ENCODE assay signal across 25 cellular contexts in the genomic region with DNA sequence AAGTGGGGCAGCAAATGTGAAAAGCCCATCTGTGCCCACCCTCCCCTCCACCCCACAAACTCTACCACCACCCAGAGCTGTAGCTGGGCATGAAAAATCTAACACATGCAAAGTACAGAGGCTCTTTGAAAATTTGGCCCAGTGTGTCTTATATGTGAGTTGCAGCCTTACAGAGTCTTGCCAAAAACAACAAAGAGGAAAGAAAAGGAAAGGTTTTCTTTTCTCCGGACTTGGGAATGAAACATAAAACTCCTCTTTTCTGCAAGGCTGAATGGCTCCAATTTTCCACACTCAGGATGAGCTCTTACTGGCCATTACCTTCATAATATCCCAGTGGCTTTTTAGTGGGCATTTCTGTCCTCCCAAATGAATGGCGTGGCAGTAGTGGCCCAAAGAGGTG. TPM values are rescaled to one million over a fixed set of nuclear protein-coding genes. Genes with fewer than 3 reads are reported as not detected.
DNase-seq lines count a peak whose midpoint lies in the region; ATAC-seq and TF ChIP-seq lines count a peak whose summit lies in the region.
"Had no signal": no experiment of that assay in that cellular context is flagged by ENCODE, and none has a peak within 500 bp of the region (broad histone marks: within the 10 kb centered on the region; RNA-seq: fewer than 3 reads in every experiment).

No MANE protein-coding gene starts in this region.

- no peaks in the 10 kb centered on the region for H3K36me3 ChIP-seq in RWPE2 (ENCODE audit: low read depth)
- H3K36me3 ChIP-seq: SJSA1 had no signal

- TF ChIP-seq CTCF in RWPE2 (IDR thresholded peaks at IDR 0.05; ENCODE audit: poor library complexity, severe bottlenecking) (no peak), brain (conservative IDR thresholded peaks at IDR 0.05) (no peak)

- peak overlapping the region in 4 of 5 experiments; percentile 46 to 89 (median 82) for H3K27ac Mint-ChIP-seq in brain
- H3K27ac Mint-ChIP-seq: CD4-positive, alpha-beta memory T cell had no signal

- H3K4me3 ChIP-seq in RWPE2 (ENCODE audit: severe bottlenecking), result no peak overlapping the region
- H3K4me3 ChIP-seq: A549, SJSA1 had no signal

- H3K27me3 Mint-ChIP-seq in brain, result peaks cover 4% of the 10 kb centered on the region

- H3K27ac ChIP-seq in RWPE2 (ENCODE audit: poor library complexity, severe bottlenecking), result peak overlapping the region; percentile 53
- H3K27ac ChIP-seq: A549, SJSA1 had no signal

- no peaks in the 10 kb centered on the region for H3K27me3 ChIP-seq in RWPE2 (ENCODE audit: insufficient read depth, poor library complexity, severe bottlenecking)
- H3K27me3 ChIP-seq: SJSA1 had no signal

- ATAC-seq in RWPE2 (ENCODE audit: low read depth) (no peak), HG03045 (IDR thresholded peaks at IDR 0.05; ENCODE audit: unreplicated experiment) (no peak)
- ATAC-seq: A549, HepG2, PC-3, Right ventricle myocardium inferior had no signal

- no peaks in the 10 kb centered on the region for H3K4me1 ChIP-seq in RWPE2 (ENCODE audit: insufficient read depth, poor library complexity, severe bottlenecking)
- H3K4me1 ChIP-seq: A549, Caco-2, SJSA1 had no signal

- no peak for DNase-seq in RWPE2 (ENCODE audit: low spot score)
- peak; percentile 9 for DNase-seq in iris pigment epithelial cell (ENCODE audit: low read depth)
- peak; percentile 29 for DNase-seq in superior temporal gyrus (ENCODE audit: extremely low spot score)
- DNase-seq in NCI-H128 (lab: John Stamatoyannopoulos, UW; ENCODE audit: unreplicated experiment), result no peak
- no peak for DNase-seq in GM03348 (ENCODE audit: low spot score)
- DNase-seq: C1 segment of cervical spinal cord; Caco-2; CD4-positive, alpha-beta memory T cell; DMS 273 treated with DMSO at 0.1 percent for 48 hours; DMS79 treated with DMSO at 0.1 percent for 48 hours; GF-D8; Karpas-422; NCI-H1092 treated with DMSO at 0.1 percent for 48 hours; NCI-H1436 treated with DMSO at 0.1 percent for 48 hours; NCI-H187 treated with DMSO at 0.1 percent for 48 hours; NCI-H2107; NCI-H524; NCI-H774 had no signal

- H3K9me3 Mint-ChIP-seq in brain, result peaks cover 5 to 10% (median 8%) of the 10 kb centered on the region in 5 experiments

- H3K4me1 Mint-ChIP-seq in brain, result peaks cover 51% of the 10 kb centered on the region

- peak overlapping the region in 1 of 5 experiments; percentile 66 for H3K4me3 Mint-ChIP-seq in brain
- H3K4me3 Mint-ChIP-seq: CD4-positive, alpha-beta memory T cell had no signal

- H3K9me3 ChIP-seq in RWPE2 (ENCODE audit: severe bottlenecking), result no peaks in the 10 kb centered on the region
- H3K9me3 ChIP-seq: A549, Caco-2, SJSA1 had no signal

- H3K36me3 Mint-ChIP-seq in brain, result peaks cover 96% of the 10 kb centered on the region
- H3K36me3 Mint-ChIP-seq: CD4-positive, alpha-beta memory T cell had no signal

RNA-seq across cellular contexts. Expression of a gene that starts 27.9 kb away (rescaled TPM):
- 23.8 TPM for polyA plus RNA-seq in brain (ENCODE audit: insufficient read depth, low read depth, low replicate concordance)
- polyA plus RNA-seq: CD4-positive, alpha-beta memory T cell; HepG2 had no signal

Comparison
In these comparisons a context has a peak if more than half of its experiments do, and no peak if none do; other contexts are left out.
1. DNase-seq: peak in iris pigment epithelial cell (single experiment) and superior temporal gyrus (single experiment); none in RWPE2 (single experiment), NCI-H128 (single experiment) and GM03348 (single experiment).